ENCODE assay signal across 38 cellular contexts in the genomic region with DNA sequence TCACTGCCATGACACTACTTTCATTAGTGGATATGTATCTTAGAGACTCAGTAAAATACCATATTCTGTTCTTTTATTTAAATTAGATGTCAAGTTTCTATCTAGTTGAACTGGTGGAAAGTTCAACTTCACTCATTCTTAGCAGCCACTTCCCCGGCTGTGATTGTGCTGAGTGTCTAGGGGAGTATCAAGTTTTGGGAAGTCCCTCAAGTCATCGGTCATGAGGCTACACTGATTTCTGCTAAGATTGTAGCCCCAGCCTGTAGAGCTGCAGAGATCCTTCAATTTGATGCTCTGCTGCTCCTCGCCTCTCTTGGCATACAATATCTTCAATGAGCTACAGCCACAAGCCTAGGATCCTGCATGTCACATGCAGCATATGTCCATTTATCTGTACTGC. TPM values are rescaled to one million over a fixed set of nuclear protein-coding genes. Genes with fewer than 3 reads are reported as not detected.
"Had no signal": no experiment of that assay in that cellular context is flagged by ENCODE, and none has a peak within 500 bp of the region (broad histone marks: within the 10 kb centered on the region; RNA-seq: fewer than 3 reads in every experiment).

No MANE protein-coding gene starts in this region.

- H3K4me3 ChIP-seq: ascending aorta, cardiac muscle cell had no signal

- ATAC-seq: activated CD8-positive, alpha-beta T cell treated with anti-CD3 and anti-CD28 coated beads for 36 hours; activated naive CD8-positive, alpha-beta T cell treated with anti-CD3 and anti-CD28 coated beads, Interleukin-2, amount 50 U/mL, for 24 hours; activated T-cell treated with anti-CD3 and anti-CD28 coated beads, Interleukin-2, amount 50 U/mL, for 4 hours; activated T-cell treated with anti-CD3 and anti-CD28 coated beads, Interleukin-2, amount 50 U/mL, for 72 hours; activated T-helper 17 cell treated with anti-CD3 and anti-CD28 coated beads, Interleukin-2, amount 50 U/mL, for 72 hours had no signal

- H3K27ac Mint-ChIP-seq: activated B cell treated with CpG ODN at 0.5 μM for 24 hours; activated CD4-positive, alpha-beta memory T cell treated with anti-CD3 and anti-CD28 coated beads for 36 hours; activated CD8-positive, alpha-beta T cell treated with anti-CD3 and anti-CD28 coated beads for 36 hours; activated naive CD4-positive, alpha-beta T cell treated with anti-CD3 and anti-CD28 coated beads, Interleukin-2, amount 10 ng/mL, durations not matched to agents 7 days and 5 days; activated naive CD4-positive, alpha-beta T cell treated with anti-CD3 and anti-CD28 coated beads, Interleukin-2, amount 50 U/mL, for 24 hours; activated naive CD8-positive, alpha-beta T cell; activated naive CD8-positive, alpha-beta T cell treated with anti-CD3 and anti-CD28 coated beads, Interleukin-2, amount 10 ng/mL, durations not matched to agents 7 days and 5 days; activated naive CD8-positive, alpha-beta T cell treated with anti-CD3 and anti-CD28 coated beads, Interleukin-2, amount 50 U/mL, for 24 hours; activated T-cell treated with anti-CD3 and anti-CD28 coated beads, Interleukin-2, amount 50 U/mL, for 72 hours; activated T-helper 1 cell treated with anti-CD3 and anti-CD28 coated beads, Interleukin-12 subunit alpha, Interleukin-12 subunit beta, Interleukin-2, Interleukin-4 antibody, amounts not matched to agents 30 ng/mL and 10 ng/mL and 1 ng/mL, durations not matched to agents 14 hours and 24 hours and 36 hours; activated T-helper 17 cell treated with anti-CD3 and anti-CD28 coated beads, Interleukin-2, amount 50 U/mL, for 72 hours; brain; T-helper 1 cell treated with Interleukin-12 subunit alpha and Interleukin-12 subunit beta and Interleukin-4 antibody, amounts not matched to agents 30 μg/mL and 1 μg/mL, for 36 hours; T-helper 2 cell treated with Interferon-gamma antibody and Interleukin-4, amounts not matched to agents 5 μg/mL and 100 μg/mL, for 36 hours had no signal

- H3K9me3 ChIP-seq: ascending aorta had no signal

- H3K27me3 ChIP-seq: ascending aorta, cardiac muscle cell had no signal

- H3K9me3 Mint-ChIP-seq: activated B cell treated with CpG ODN at 0.5 μM for 24 hours; activated CD4-positive, alpha-beta memory T cell treated with anti-CD3 and anti-CD28 coated beads for 36 hours; activated CD8-positive, alpha-beta T cell treated with anti-CD3 and anti-CD28 coated beads for 36 hours; activated naive CD4-positive, alpha-beta T cell treated with anti-CD3 and anti-CD28 coated beads, Interleukin-2, amount 10 ng/mL, durations not matched to agents 7 days and 5 days; activated naive CD4-positive, alpha-beta T cell treated with anti-CD3 and anti-CD28 coated beads, Interleukin-2, amount 50 U/mL, for 24 hours; activated naive CD8-positive, alpha-beta T cell treated with anti-CD3 and anti-CD28 coated beads, Interleukin-2, amount 10 ng/mL, durations not matched to agents 7 days and 5 days; activated naive CD8-positive, alpha-beta T cell treated with anti-CD3 and anti-CD28 coated beads, Interleukin-2, amount 50 U/mL, for 24 hours; activated T-cell treated with anti-CD3 and anti-CD28 coated beads, Interleukin-2, amount 50 U/mL, for 4 hours; activated T-cell treated with anti-CD3 and anti-CD28 coated beads, Interleukin-2, amount 50 U/mL, for 72 hours; activated T-helper 1 cell treated with anti-CD3 and anti-CD28 coated beads, Interleukin-12 subunit alpha, Interleukin-12 subunit beta, Interleukin-2, Interleukin-4 antibody, amounts not matched to agents 30 ng/mL and 10 ng/mL and 1 ng/mL, durations not matched to agents 14 hours and 24 hours and 36 hours; activated T-helper 17 cell treated with anti-CD3 and anti-CD28 coated beads, Interleukin-2, amount 50 U/mL, for 72 hours; brain; central memory CD8-positive, alpha-beta T cell; T-helper 1 cell treated with Interleukin-12 subunit alpha and Interleukin-12 subunit beta and Interleukin-4 antibody, amounts not matched to agents 30 μg/mL and 1 μg/mL, for 36 hours; T-helper 2 cell treated with Interferon-gamma antibody and Interleukin-4, amounts not matched to agents 5 μg/mL and 100 μg/mL, for 36 hours had no signal

- H3K4me1 ChIP-seq: ascending aorta had no signal

- H3K4me1 Mint-ChIP-seq: activated B cell treated with CpG ODN at 0.5 μM for 24 hours; activated naive CD4-positive, alpha-beta T cell treated with anti-CD3 and anti-CD28 coated beads, Interleukin-2, amount 10 ng/mL, durations not matched to agents 7 days and 5 days; activated naive CD4-positive, alpha-beta T cell treated with anti-CD3 and anti-CD28 coated beads, Interleukin-2, amount 50 U/mL, for 24 hours; activated naive CD8-positive, alpha-beta T cell treated with anti-CD3 and anti-CD28 coated beads, Interleukin-2, amount 10 ng/mL, durations not matched to agents 7 days and 5 days; activated naive CD8-positive, alpha-beta T cell treated with anti-CD3 and anti-CD28 coated beads, Interleukin-2, amount 50 U/mL, for 24 hours; activated T-helper 17 cell treated with anti-CD3 and anti-CD28 coated beads, Interleukin-2, amount 50 U/mL, for 72 hours; brain; central memory CD8-positive, alpha-beta T cell had no signal

- H3K27ac ChIP-seq: ascending aorta, cardiac muscle cell, VCaP had no signal

- DNase-seq: activated B cell treated with CpG ODN at 0.5 μM for 24 hours; activated CD4-positive, alpha-beta memory T cell treated with anti-CD3 and anti-CD28 coated beads for 36 hours; activated CD4-positive, alpha-beta T cell treated with anti-CD3 and anti-CD28 coated beads for 48 hours; activated CD4-positive, alpha-beta T cell treated with anti-CD3 and anti-CD28 coated beads, Interleukin-2, amount 50 U/mL, for 1 hour; activated CD4-positive, alpha-beta T cell treated with anti-CD3 and anti-CD28 coated beads, Interleukin-2, amount 50 U/mL, for 4 hours; activated CD4-positive, CD25-positive, alpha-beta regulatory T cell treated with anti-CD3 and anti-CD28 coated beads, Interleukin-2, amount 50 U/mL, for 72 hours; activated CD8-positive, alpha-beta memory T cell treated with anti-CD3 and anti-CD28 coated beads, Interleukin-2, amount 50 U/mL, for 4 hours; activated CD8-positive, alpha-beta T cell treated with anti-CD3 and anti-CD28 coated beads for 36 hours; activated effector memory CD4-positive, alpha-beta T cell treated with anti-CD3 and anti-CD28 coated beads, Interleukin-2, amount 50 U/mL, for 16 hours; activated naive CD4-positive, alpha-beta T cell treated with anti-CD3 and anti-CD28 coated beads, Interleukin-2, amount 10 ng/mL, durations not matched to agents 7 days and 5 days; activated naive CD4-positive, alpha-beta T cell treated with Interleukin-2 at 50 U/mL for 16 hours; activated naive CD8-positive, alpha-beta T cell treated with anti-CD3 and anti-CD28 coated beads, Interleukin-2, amount 10 ng/mL, durations not matched to agents 7 days and 5 days; activated naive CD8-positive, alpha-beta T cell treated with anti-CD3 and anti-CD28 coated beads, Interleukin-2, amount 50 U/mL, for 24 hours; activated T-cell treated with anti-CD3 and anti-CD28 coated beads for 4 hours; activated T-cell treated with anti-CD3 and anti-CD28 coated beads, Interleukin-2, amount 50 U/mL, for 1 hour; activated T-cell treated with anti-CD3 and anti-CD28 coated beads, Interleukin-2, amount 50 U/mL, for 4 hours; activated T-cell treated with anti-CD3 and anti-CD28 coated beads, Interleukin-2, amount 50 U/mL, for 72 hours; amygdala; anterior cingulate cortex; caudate nucleus; cerebellar nuclear complex; T-helper 1 cell; T-helper 2 cell; T-helper 9 cell had no signal

- H3K36me3 ChIP-seq: ascending aorta, cardiac muscle cell had no signal

- H3K36me3 Mint-ChIP-seq: activated CD4-positive, alpha-beta memory T cell treated with anti-CD3 and anti-CD28 coated beads for 36 hours; activated naive CD4-positive, alpha-beta T cell treated with anti-CD3 and anti-CD28 coated beads, Interleukin-2, amount 10 ng/mL, durations not matched to agents 7 days and 5 days; activated naive CD4-positive, alpha-beta T cell treated with anti-CD3 and anti-CD28 coated beads, Interleukin-2, amount 50 U/mL, for 24 hours; activated naive CD8-positive, alpha-beta T cell; activated naive CD8-positive, alpha-beta T cell treated with anti-CD3 and anti-CD28 coated beads, Interleukin-2, amount 10 ng/mL, durations not matched to agents 7 days and 5 days; brain had no signal

- H3K4me3 Mint-ChIP-seq: activated B cell treated with CpG ODN at 0.5 μM for 24 hours; activated CD4-positive, alpha-beta memory T cell treated with anti-CD3 and anti-CD28 coated beads for 36 hours; activated CD8-positive, alpha-beta T cell treated with anti-CD3 and anti-CD28 coated beads for 36 hours; activated naive CD4-positive, alpha-beta T cell treated with anti-CD3 and anti-CD28 coated beads, Interleukin-2, amount 10 ng/mL, durations not matched to agents 7 days and 5 days; activated naive CD4-positive, alpha-beta T cell treated with anti-CD3 and anti-CD28 coated beads, Interleukin-2, amount 50 U/mL, for 24 hours; activated naive CD8-positive, alpha-beta T cell; activated naive CD8-positive, alpha-beta T cell treated with anti-CD3 and anti-CD28 coated beads, Interleukin-2, amount 10 ng/mL, durations not matched to agents 7 days and 5 days; activated naive CD8-positive, alpha-beta T cell treated with anti-CD3 and anti-CD28 coated beads, Interleukin-2, amount 50 U/mL, for 24 hours; activated T-cell treated with anti-CD3 and anti-CD28 coated beads, Interleukin-2, amount 50 U/mL, for 4 hours; activated T-cell treated with anti-CD3 and anti-CD28 coated beads, Interleukin-2, amount 50 U/mL, for 72 hours; activated T-helper 1 cell treated with anti-CD3 and anti-CD28 coated beads, Interleukin-12 subunit alpha, Interleukin-12 subunit beta, Interleukin-2, Interleukin-4 antibody, amounts not matched to agents 30 ng/mL and 10 ng/mL and 1 ng/mL, durations not matched to agents 14 hours and 24 hours and 36 hours; activated T-helper 17 cell treated with anti-CD3 and anti-CD28 coated beads, Interleukin-2, amount 50 U/mL, for 72 hours; brain; central memory CD8-positive, alpha-beta T cell; T-helper 1 cell treated with Interleukin-12 subunit alpha and Interleukin-12 subunit beta and Interleukin-4 antibody, amounts not matched to agents 30 μg/mL and 1 μg/mL, for 36 hours; T-helper 2 cell treated with Interferon-gamma antibody and Interleukin-4, amounts not matched to agents 5 μg/mL and 100 μg/mL, for 36 hours had no signal

RNA-seq across cellular contexts. Expression of gene DMP1, which starts 53.9 kb away (rescaled TPM):
- total RNA-seq: activated B cell treated with CpG ODN at 0.5 μM for 24 hours; activated CD4-positive, alpha-beta memory T cell treated with anti-CD3 and anti-CD28 coated beads for 36 hours; activated CD8-positive, alpha-beta memory T cell treated with anti-CD3 and anti-CD28 coated beads for 36 hours; activated CD8-positive, alpha-beta T cell treated with anti-CD3 and anti-CD28 coated beads for 36 hours; activated naive CD8-positive, alpha-beta T cell treated with anti-CD3 and anti-CD28 coated beads, Interleukin-2, amount 10 ng/mL, durations not matched to agents 7 days and 5 days; activated T-cell treated with anti-CD3 and anti-CD28 coated beads, Interleukin-2, amount 50 U/mL, for 4 hours; activated T-cell treated with anti-CD3 and anti-CD28 coated beads, Interleukin-2, amount 50 U/mL, for 72 hours; activated T-helper 1 cell treated with anti-CD3 and anti-CD28 coated beads, Interleukin-12 subunit alpha, Interleukin-12 subunit beta, Interleukin-2, Interleukin-4 antibody, amounts not matched to agents 30 ng/mL and 10 ng/mL and 1 ng/mL, durations not matched to agents 14 hours and 24 hours and 36 hours; activated T-helper 17 cell treated with anti-CD3 and anti-CD28 coated beads, Interleukin-2, amount 50 U/mL, for 72 hours; ascending aorta; bronchial epithelial cell; cardiac muscle cell; chondrocyte had no signal
